In the genomic region with DNA sequence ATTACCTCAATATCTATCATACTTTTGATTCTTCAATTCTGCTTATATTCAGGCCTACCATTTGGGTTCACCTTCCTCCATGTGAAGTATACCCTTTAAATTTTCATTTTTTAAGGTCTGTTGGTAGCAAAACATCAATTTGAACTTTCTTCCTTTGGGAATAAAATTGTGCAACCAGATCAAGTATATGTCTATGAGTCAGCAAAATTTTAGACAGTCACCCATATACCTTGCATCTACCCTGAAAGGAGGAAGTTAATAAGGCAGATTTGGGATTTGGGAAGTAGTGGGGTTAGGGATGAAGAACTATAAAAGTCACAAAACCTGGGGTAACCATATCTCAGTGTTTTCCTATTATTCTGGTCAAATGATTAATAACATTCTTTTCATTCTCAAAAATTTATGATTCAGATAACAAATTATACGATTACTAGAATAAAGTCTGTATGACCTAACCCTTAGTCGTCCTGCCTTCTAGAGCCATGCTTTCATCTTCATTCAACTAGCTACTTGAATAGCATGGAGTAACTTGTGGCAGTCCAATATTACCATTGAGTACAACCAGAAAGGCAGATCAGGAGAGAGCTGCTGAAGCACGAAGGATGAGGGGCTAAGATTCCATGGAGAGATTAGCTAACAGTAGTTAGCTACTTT, we compare ENCODE assay signal across 23 cellular contexts. TPM values are rescaled to one million over a fixed set of nuclear protein-coding genes. Genes with fewer than 3 reads are reported as not detected.
DNase-seq lines count a peak whose midpoint lies in the region; ATAC-seq, FAIRE-seq and TF ChIP-seq lines count a peak whose summit lies in the region.
"Had no signal": no experiment of that assay in that cellular context is flagged by ENCODE, and none has a peak within 500 bp of the region (broad histone marks: within the 10 kb centered on the region; RNA-seq: fewer than 3 reads in every experiment).

No MANE protein-coding gene starts in this region.

- CTCF ChIA-PET in HepG2 (lab: Yijun Ruan, JAX; ENCODE audit: low intra/inter-chr PET ratio, low total read pairs), result no interaction called here
- CTCF ChIA-PET in WTC11 (lab: Charles Lee), result interaction anchor here (0.6 to 1.5 kb wide), 3 partner anchors 14 to 396 kb away, joined by 3 to 4 read pairs (median 3); no protein-coding TSS in a partner anchor

- no peak overlapping the region for H3K4me2 ChIP-seq in HepG2 (ENCODE audit: low read depth, low read length)

- no TSS peak for BruUV-seq in HepG2 (replicated peaks; lab: Mats Ljungman, UMichigan)

- H3K36me3 ChIP-seq in HepG2 (replicated peaks in 1 of 2; ENCODE audit: control insufficient read depth in 1 of 2, insufficient read depth in 2 of 2, low read length in 2 of 2) (no peaks in the 10 kb centered on the region), right lobe of liver (no peaks in the 10 kb centered on the region)
- H3K36me3 ChIP-seq: BE2C, SJCRH30 had no signal

- no peaks in the 10 kb centered on the region for H4K20me1 ChIP-seq in HepG2 (ENCODE audit: insufficient read depth, low read length)

- TF ChIP-seq EP300 in HepG2 (IDR thresholded peaks at IDR 0.05; ENCODE audit: low read depth in 2 of 2, low read length in 2 of 2), result no peak
- no peak for TF ChIP-seq EP300 in HepG2 (CRISPR knock-in tag; IDR thresholded peaks at IDR 0.05; ENCODE audit: borderline replicate concordance)

- in situ Hi-C loops in HepG2 (cut with HindIII; ENCODE audit: extremely low pct_ligation_motif_present, low pct_unique_long_range_greater_than_20kb), result no loop called here

- ATAC-seq in HepG2, result no peak
- ATAC-seq in right lobe of liver, result no peak
- no peak for ATAC-seq in WTC11
- ATAC-seq in HG02870 (IDR thresholded peaks at IDR 0.05; ENCODE audit: unreplicated experiment), result no peak

- TF ChIP-seq POLR2A in HepG2 (IDR thresholded peaks at IDR 0.05; ENCODE audit: insufficient read depth in 1 of 2, low read depth in 2 of 2, low read length in 2 of 2), result no peak
- TF ChIP-seq POLR2A in right lobe of liver (IDR thresholded peaks at IDR 0.05), result no peak

- intact Hi-C loops in HepG2 (cut with micrococcal nuclease; ENCODE audit: unreplicated experiment), result no loop called here
- intact Hi-C loops in right lobe of liver (cut with DNase I), result no loop called here

- no peaks in the 10 kb centered on the region for H3K79me2 ChIP-seq in HepG2 (ENCODE audit: insufficient read depth, low read length)

- no peak for FAIRE-seq in HepG2 (lab: Jason Lieb, UNC)
- FAIRE-seq: H1 had no signal

- TF ChIP-seq CTCF in HepG2 (CRISPR knock-in tag; IDR thresholded peaks at IDR 0.05), result no peak
- no peak for TF ChIP-seq CTCF in right lobe of liver (IDR thresholded peaks at IDR 0.05)
- TF ChIP-seq CTCF in fibroblast of pulmonary artery (IDR thresholded peaks at IDR 0.05; ENCODE audit: low read length, missing control alignments), result no peak
- TF ChIP-seq CTCF in WTC11 (IDR thresholded peaks at IDR 0.05), result no peak

- H3K27ac ChIP-seq in HepG2 (ENCODE audit: extremely low read length, insufficient read depth, low read length), result no peak overlapping the region
- no peak overlapping the region for H3K27ac ChIP-seq in right lobe of liver
- H3K27ac ChIP-seq: SJCRH30 had no signal

- no peak overlapping the region for H3K9ac ChIP-seq in HepG2 (ENCODE audit: insufficient read depth, low read depth, low read length)

- H3K4me1 Mint-ChIP-seq in WTC11, result peaks cover 4% of the 10 kb centered on the region
- H3K4me1 Mint-ChIP-seq: CD4-positive, CD25-positive, alpha-beta regulatory T cell had no signal

- no peak for TF ChIP-seq RAD21 in HepG2 (CRISPR knock-in tag; IDR thresholded peaks at IDR 0.05)

- H3K36me3 Mint-ChIP-seq in WTC11, result peaks cover 18% of the 10 kb centered on the region
- H3K36me3 Mint-ChIP-seq: CD4-positive, CD25-positive, alpha-beta regulatory T cell had no signal

- H3K9me3 Mint-ChIP-seq in WTC11, result peaks cover 33% of the 10 kb centered on the region

- H3K4me3 Mint-ChIP-seq in WTC11, result no peak overlapping the region
- H3K4me3 Mint-ChIP-seq: CD4-positive, CD25-positive, alpha-beta regulatory T cell had no signal

- POLR2A ChIA-PET in HepG2 (lab: Yijun Ruan, JAX), result no interaction called here
- POLR2A ChIA-PET in WTC11 (lab: Charles Lee), result interaction anchor here (0.6 kb wide), 1 partner anchor 371 kb away, joined by 4 read pairs; no protein-coding TSS in a partner anchor

- H3K4me1 ChIP-seq in HepG2 (ENCODE audit: insufficient read depth, low read length) (no peaks in the 10 kb centered on the region), right lobe of liver (no peaks in the 10 kb centered on the region)
- H3K4me1 ChIP-seq: BE2C, SJCRH30 had no signal

- H3K27me3 Mint-ChIP-seq in WTC11 (ENCODE audit: low read depth), result no peaks in the 10 kb centered on the region

- peaks cover 16% of the 10 kb centered on the region for H3K9me3 ChIP-seq in HepG2 (ENCODE audit: low read length)
- no peaks in the 10 kb centered on the region for H3K9me3 ChIP-seq in right lobe of liver
- H3K9me3 ChIP-seq: BE2C, SJCRH30 had no signal

- H3K27me3 ChIP-seq in HepG2 (ENCODE audit: control insufficient read depth in 1 of 2, insufficient read depth in 2 of 2, low read length in 2 of 2) (no peaks in the 10 kb centered on the region), right lobe of liver (no peaks in the 10 kb centered on the region)
- H3K27me3 ChIP-seq: BE2C, SJCRH30 had no signal

- no peak overlapping the region for H3K27ac Mint-ChIP-seq in WTC11
- H3K27ac Mint-ChIP-seq: CD4-positive, CD25-positive, alpha-beta regulatory T cell had no signal

- no peak for DNase-seq in HepG2 (ENCODE audit: low spot score)
- DNase-seq in right lobe of liver, result no peak
- peak; percentile 44 for DNase-seq in amniotic epithelial cell (ENCODE audit: low read depth)
- DNase-seq in fibroblast of pulmonary artery (ENCODE audit: low read depth), result peak; percentile 53
- no peak for DNase-seq in WTC11 (ENCODE audit: low spot score)
- no peak for DNase-seq in EL
- no peak for DNase-seq in SKM-1 treated with dmso at 0.1 percent for 144 hours (lab: John Stamatoyannopoulos, UW; ENCODE audit: unreplicated experiment)
- DNase-seq: 8988T; BE2C; CD4-positive, CD25-positive, alpha-beta regulatory T cell; COR-L47; DMS 273 treated with DMSO at 0.1 percent for 48 hours; DND-41; GDM1; NCI-H1048; NCI-H1436; NCI-H2029; NCI-H2171; NCI-H526; SJCRH30 had no signal

- no peak overlapping the region for H3K4me3 ChIP-seq in HepG2 (replicated peaks in 1 of 3; ENCODE audit: insufficient read depth in 1 of 3, low read depth in 2 of 3, low read length in 3 of 3)
- no peak overlapping the region for H3K4me3 ChIP-seq in right lobe of liver
- H3K4me3 ChIP-seq in fibroblast of pulmonary artery (replicated peaks; ENCODE audit: low read depth, low read length), result no peak overlapping the region
- H3K4me3 ChIP-seq: SJCRH30 had no signal

- no peak overlapping the region for H2AFZ ChIP-seq in HepG2 (ENCODE audit: low read length)

- WGBS in HepG2 (ENCODE audit: low lambda C conversion rate), result 14% methylated on average over 3 of the region's 3 CpGs
- WGBS in right lobe of liver (ENCODE audit: insufficient coverage, low coverage, low lambda C conversion rate, missing lambda C conversion rate), result 79% methylated on average over 3 of the region's 3 CpGs

TF ChIP-seq in HepG2, 621 proteins besides CTCF, POLR2A, EP300 and RAD21:
- TF ChIP-seq MAFF (IDR thresholded peaks at IDR 0.05; ENCODE audit: low read depth, low read length) (peak; percentile 50), MIER3 (CRISPR knock-in tag; IDR thresholded peaks at IDR 0.05; ENCODE audit: borderline replicate concordance) (no peak), ZFP36 (IDR thresholded peaks at IDR 0.05; ENCODE audit: borderline replicate concordance, low read depth, low read length, partially characterized antibody) (no peak), MAFK (conservative IDR thresholded peaks at IDR 0.05 in 1 of 2, IDR thresholded peaks at IDR 0.05 in 1 of 2; ENCODE audit: low read length in 2 of 2) (peak; percentile 64 to 80)

TF ChIP-seq in WTC11, 78 proteins besides CTCF, POLR2A, EP300 and RAD21 (continues in another document):
- no peak for TF ChIP-seq MXD4 (CRISPR knock-in tag; IDR thresholded peaks at IDR 0.05; ENCODE audit: borderline replicate concordance)
- TF ChIP-seq ESRRA (CRISPR knock-in tag; IDR thresholded peaks at IDR 0.05; ENCODE audit: borderline replicate concordance), result no peak
- TF ChIP-seq JUN (CRISPR knock-in tag; IDR thresholded peaks at IDR 0.05), result no peak
- no peak for TF ChIP-seq JAZF1 (CRISPR knock-in tag; IDR thresholded peaks at IDR 0.05)
- no peak for TF ChIP-seq TCF7 (CRISPR knock-in tag; IDR thresholded peaks at IDR 0.05; ENCODE audit: low read depth)
- TF ChIP-seq CBFB (CRISPR knock-in tag; IDR thresholded peaks at IDR 0.05; ENCODE audit: low read depth), result no peak
- no peak for TF ChIP-seq ZNF671 (CRISPR knock-in tag; IDR thresholded peaks at IDR 0.05)
- no peak for TF ChIP-seq SMAD4 (CRISPR knock-in tag; IDR thresholded peaks at IDR 0.05)

RNA-seq across cellular contexts. Expression of a gene that starts 2.8 kb away (rescaled TPM):
- total RNA-seq in HepG2 (2016; rRNA removed; fragmentation: Illumina TruSeq; extraction: Trizol), result not detected in 2 replicates
- not detected in 2 replicates for total RNA-seq in HepG2 (2016; cell fraction: cytosol; rRNA removed; fragmentation: Illumina TruSeq; extraction: Trizol; ENCODE audit: low read depth)
- total RNA-seq in HepG2 (2016; cell fraction: insoluble cytoplasmic fraction; rRNA removed; fragmentation: Illumina TruSeq; extraction: Trizol), result not detected in 2 replicates
- total RNA-seq in HepG2 (2016; cell fraction: membrane; rRNA removed; fragmentation: Illumina TruSeq; extraction: Trizol), result not detected in 2 replicates
- not detected in 2 replicates for total RNA-seq in HepG2 (2016; cell fraction: nucleus; rRNA removed; fragmentation: Illumina TruSeq; extraction: Trizol)
- polyA plus RNA-seq in HepG2 (2011; rRNA removed), result 0.03 and 0.05 TPM in 2 replicates
- 0.03 TPM in 1 of 2 replicates, not detected in the other for polyA plus RNA-seq in HepG2 (2011; cell fraction: cytosol; rRNA removed)
- not detected in 2 replicates for polyA plus RNA-seq in HepG2 (2011; cell fraction: nucleus; rRNA removed)
- not detected in 2 replicates for polyA plus RNA-seq in HepG2 (2012)
- polyA plus RNA-seq in HepG2 (2016; cell fraction: cytosol; fragmentation: Illumina TruSeq; extraction: Trizol; ENCODE audit: low read depth), result not detected in 2 replicates
- not detected in 2 replicates for polyA plus RNA-seq in HepG2 (2016; cell fraction: insoluble cytoplasmic fraction; fragmentation: Illumina TruSeq; extraction: Trizol; ENCODE audit: low read depth)
- not detected in 2 replicates for polyA plus RNA-seq in HepG2 (2016; cell fraction: membrane; fragmentation: Illumina TruSeq; extraction: Trizol; ENCODE audit: low read depth)
- not detected in 2 replicates for polyA plus RNA-seq in HepG2 (2016; cell fraction: nucleus; fragmentation: Illumina TruSeq; extraction: Trizol; ENCODE audit: insufficient read depth, low read depth)
- 0.26 TPM in 1 of 2 replicates, not detected in the other for polyA minus RNA-seq in HepG2 (2011; rRNA and poly(A)+ RNA removed; ENCODE audit: low replicate concordance)
- polyA minus RNA-seq in HepG2 (2011; cell fraction: cytosol; rRNA and poly(A)+ RNA removed), result not detected in 2 replicates
- 0.13 TPM in 1 of 2 replicates, not detected in the other for polyA minus RNA-seq in HepG2 (2011; cell fraction: nucleus; rRNA and poly(A)+ RNA removed)
- total RNA-seq in right lobe of liver, result 10 to 100 TPM in 3 of 6 experiments, 1 to 10 TPM in 3; 8.4 to 34.1 (median 10.6) TPM
- total RNA-seq in WTC11 (2021), result 0.07 TPM in 1 of 3 replicates, not detected in the others
- total RNA-seq: CD4-positive, CD25-positive, alpha-beta regulatory T cell; H1; MCF 10A had no signal
- polyA plus RNA-seq: CD4-positive, CD25-positive, alpha-beta regulatory T cell; H1 had no signal

Comparison
In these comparisons a context has a peak if more than half of its experiments do, and no peak if none do; other contexts are left out.
1. DNase-seq: peak in amniotic epithelial cell (single experiment) and fibroblast of pulmonary artery (single experiment); none in HepG2 (single experiment), right lobe of liver (0 of 3), WTC11 (single experiment), EL (single experiment) and SKM-1 treated with dmso at 0.1 percent for 144 hours (single experiment).